ENCODE assay signal across 2 cellular contexts in genomic region chr2:63436488-63436887, GRCh38.
TF ChIP-seq lines count a peak whose summit lies in the region.

No MANE protein-coding gene starts in this region.

TF ChIP-seq in H1, 55 proteins besides CTCF, POLR2A, EP300 and RAD21 (continued from another document):
- TF ChIP-seq SP2 (IDR thresholded peaks at IDR 0.05; ENCODE audit: low read length), result no peak
- TF ChIP-seq SIN3A (conservative IDR thresholded peaks at IDR 0.05 in 1 of 2, IDR thresholded peaks at IDR 0.05 in 1 of 2; ENCODE audit: low read depth in 1 of 2, low read length in 2 of 2), result no peak
- no peak for TF ChIP-seq FOSL1 (IDR thresholded peaks at IDR 0.05; ENCODE audit: insufficient read depth, low read depth, low read length)

TF ChIP-seq in GM23338, 12 proteins besides CTCF, POLR2A, EP300 and RAD21:
- TF ChIP-seq REST (IDR thresholded peaks at IDR 0.05; ENCODE audit: unreplicated experiment) (no peak), POLR2AphosphoS5 (IDR thresholded peaks at IDR 0.05; ENCODE audit: low read depth) (no peak), ZNF331 (CRISPR knock-in tag; IDR thresholded peaks at IDR 0.05; ENCODE audit: low read depth) (no peak), CREB1 (CRISPR knock-in tag; IDR thresholded peaks at IDR 0.05; ENCODE audit: low read depth) (no peak), JUNB (IDR thresholded peaks at IDR 0.05; ENCODE audit: unreplicated experiment) (no peak)
- TF ChIP-seq, protein P1, sequence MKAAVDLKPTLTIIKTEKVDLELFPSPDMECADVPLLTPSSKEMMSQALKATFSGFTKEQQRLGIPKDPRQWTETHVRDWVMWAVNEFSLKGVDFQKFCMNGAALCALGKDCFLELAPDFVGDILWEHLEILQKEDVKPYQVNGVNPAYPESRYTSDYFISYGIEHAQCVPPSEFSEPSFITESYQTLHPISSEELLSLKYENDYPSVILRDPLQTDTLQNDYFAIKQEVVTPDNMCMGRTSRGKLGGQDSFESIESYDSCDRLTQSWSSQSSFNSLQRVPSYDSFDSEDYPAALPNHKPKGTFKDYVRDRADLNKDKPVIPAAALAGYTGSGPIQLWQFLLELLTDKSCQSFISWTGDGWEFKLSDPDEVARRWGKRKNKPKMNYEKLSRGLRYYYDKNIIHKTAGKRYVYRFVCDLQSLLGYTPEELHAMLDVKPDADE (IDR thresholded peaks at IDR 0.05), result no peak
